Comparison of ENCODE assay signal across 21 cellular contexts in genomic region chr18:51480562-51481261, GRCh38.
DNase-seq lines count a peak whose midpoint lies in the region; ATAC-seq and TF ChIP-seq lines count a peak whose summit lies in the region.
"Had no signal": no experiment of that assay in that cellular context is flagged by ENCODE, and none has a peak within 500 bp of the region (broad histone marks: within the 10 kb centered on the region; RNA-seq: fewer than 3 reads in every experiment).

No MANE protein-coding gene starts in this region.

- H3K79me2 ChIP-seq in hepatocyte: no peaks in the 10 kb centered on the region

- ATAC-seq in Right ventricle myocardium inferior: peak; percentile 73
- ATAC-seq in HG02973 (IDR thresholded peaks at IDR 0.05; ENCODE audit: unreplicated experiment): no peak
- ATAC-seq: CD8-positive, alpha-beta T cell; HCT116 had no signal

- H3K4me3 Mint-ChIP-seq in brain: no peak overlapping the region
- no peak overlapping the region for H3K4me3 Mint-ChIP-seq in activated CD4-positive, alpha-beta T cell treated with anti-CD3 and anti-CD28 coated beads, Interleukin-2, amount 10 ng/mL, durations not matched to agents 7 days and 5 days
- H3K4me3 Mint-ChIP-seq: CD8-positive, alpha-beta T cell had no signal

- no peak overlapping the region for H3K4me2 ChIP-seq in hepatocyte
- H3K4me2 ChIP-seq: BLaER1 had no signal

- H3K9me3 Mint-ChIP-seq in brain: peaks cover 0 to 4% (median 0%) of the 10 kb centered on the region in 5 experiments
- no peaks in the 10 kb centered on the region for H3K9me3 Mint-ChIP-seq in activated CD4-positive, alpha-beta T cell treated with anti-CD3 and anti-CD28 coated beads, Interleukin-2, amount 10 ng/mL, durations not matched to agents 7 days and 5 days
- H3K9me3 Mint-ChIP-seq: CD8-positive, alpha-beta T cell had no signal

- POLR2A ChIA-PET in activated CD4-positive, alpha-beta T cell treated with anti-CD3 and anti-CD28 coated beads, Interleukin-2, amount 10 ng/mL, durations not matched to agents 7 days and 5 days (lab: Charles Lee): no interaction called here

- H3K27me3 Mint-ChIP-seq in brain: peaks cover 2% of the 10 kb centered on the region
- H3K27me3 Mint-ChIP-seq in activated CD4-positive, alpha-beta T cell treated with anti-CD3 and anti-CD28 coated beads, Interleukin-2, amount 10 ng/mL, durations not matched to agents 7 days and 5 days: peaks cover 3% of the 10 kb centered on the region

- H3K9me2 ChIP-seq in hepatocyte (replicated peaks; ENCODE audit: insufficient read depth): no peaks in the 10 kb centered on the region

- H4K20me1 ChIP-seq in hepatocyte (ENCODE audit: insufficient read depth, poor library complexity, severe bottlenecking): no peaks in the 10 kb centered on the region
- H4K20me1 ChIP-seq: BLaER1 had no signal

- H3K36me3 Mint-ChIP-seq in brain: no peaks in the 10 kb centered on the region
- H3K36me3 Mint-ChIP-seq in activated CD4-positive, alpha-beta T cell treated with anti-CD3 and anti-CD28 coated beads, Interleukin-2, amount 10 ng/mL, durations not matched to agents 7 days and 5 days (ENCODE audit: low read depth): no peaks in the 10 kb centered on the region
- H3K36me3 Mint-ChIP-seq: CD8-positive, alpha-beta T cell had no signal

- H3K9me3 ChIP-seq in right atrium auricular region: no peaks in the 10 kb centered on the region
- H3K9me3 ChIP-seq in hepatocyte (ENCODE audit: low read depth): no peaks in the 10 kb centered on the region
- H3K9me3 ChIP-seq: BLaER1 had no signal

- no peaks in the 10 kb centered on the region for H3K27me3 ChIP-seq in right atrium auricular region
- no peaks in the 10 kb centered on the region for H3K27me3 ChIP-seq in hepatocyte
- H3K27me3 ChIP-seq: BLaER1 had no signal

- intact Hi-C loops in Right ventricle myocardium inferior (cut with DNase I): no loop called here
- intact Hi-C loops in posterior vena cava (cut with DNase I): no loop called here

- peak overlapping the region in 3 of 5 experiments; percentile 52 to 94 (median 64) for H3K27ac Mint-ChIP-seq in brain
- no peak overlapping the region for H3K27ac Mint-ChIP-seq in activated CD4-positive, alpha-beta T cell treated with anti-CD3 and anti-CD28 coated beads, Interleukin-2, amount 10 ng/mL, durations not matched to agents 7 days and 5 days
- H3K27ac Mint-ChIP-seq: CD8-positive, alpha-beta T cell had no signal

- H3K4me1 ChIP-seq in right atrium auricular region (no peaks in the 10 kb centered on the region), hepatocyte (ENCODE audit: insufficient read depth) (no peaks in the 10 kb centered on the region)
- H3K4me1 ChIP-seq: BLaER1 had no signal

- no peak overlapping the region for H3K4me3 ChIP-seq in right atrium auricular region
- H3K4me3 ChIP-seq in hepatocyte: no peak overlapping the region
- H3K4me3 ChIP-seq: BLaER1, GM23248 had no signal

- no peak for DNase-seq in Right ventricle myocardium inferior (ENCODE audit: missing footprints)
- DNase-seq in right atrium auricular region (ENCODE audit: low spot score): no peak
- no peak for DNase-seq in hepatocyte (ENCODE audit: low spot score)
- DNase-seq in COLO829 (ENCODE audit: low spot score): no peak
- DNase-seq in activated CD4-positive, alpha-beta T cell treated with anti-CD3 and anti-CD28 coated beads, Interleukin-2, amount 10 ng/mL, durations not matched to agents 7 days and 5 days: no peak
- no peak for DNase-seq in posterior vena cava (ENCODE audit: low spot score)
- DNase-seq: CD8-positive, alpha-beta T cell; DND-41; GM23248; KBM-7; MV-4-11; NCI-H1417 treated with DMSO at 0.1 percent for 48 hours; NCI-H2029 treated with DMSO at 0.1 percent for 48 hours; NCI-H2171 treated with DMSO at 0.1 percent for 48 hours; NCI-H748 treated with DMSO at 0.1 percent for 48 hours; SHP77 treated with DMSO at 0.1 percent for 48 hours had no signal

- H3K27ac ChIP-seq in right atrium auricular region: no peak overlapping the region
- H3K27ac ChIP-seq in hepatocyte: peak overlapping the region; percentile 24
- H3K27ac ChIP-seq: 22Rv1, BLaER1, GM23248 had no signal

- WGBS in hepatocyte (ENCODE audit: low lambda C conversion rate, missing lambda C conversion rate): 70% methylated on average over 5 of the region's 5 CpGs

- no peak overlapping the region for H2AFZ ChIP-seq in hepatocyte
- H2AFZ ChIP-seq: GM23248 had no signal

- H3K36me3 ChIP-seq in right atrium auricular region: no peaks in the 10 kb centered on the region
- H3K36me3 ChIP-seq in hepatocyte (replicated peaks; ENCODE audit: insufficient read depth, low read depth): no peaks in the 10 kb centered on the region
- H3K36me3 ChIP-seq: BLaER1 had no signal

- CTCF ChIA-PET in activated CD4-positive, alpha-beta T cell treated with anti-CD3 and anti-CD28 coated beads, Interleukin-2, amount 10 ng/mL, durations not matched to agents 7 days and 5 days (lab: Charles Lee): interaction anchor here (0.7 kb wide), 1 partner anchor 37 kb away, joined by 3 read pairs; no protein-coding TSS in a partner anchor

- no peak for TF ChIP-seq CTCF in right atrium auricular region (IDR thresholded peaks at IDR 0.05)
- no peak for TF ChIP-seq CTCF in brain (conservative IDR thresholded peaks at IDR 0.05)
- no peak for TF ChIP-seq CTCF in hepatocyte (IDR thresholded peaks at IDR 0.05; ENCODE audit: poor library complexity)

- peaks cover 6% of the 10 kb centered on the region for H3K4me1 Mint-ChIP-seq in brain
- no peaks in the 10 kb centered on the region for H3K4me1 Mint-ChIP-seq in activated CD4-positive, alpha-beta T cell treated with anti-CD3 and anti-CD28 coated beads, Interleukin-2, amount 10 ng/mL, durations not matched to agents 7 days and 5 days
